In the genomic region with DNA sequence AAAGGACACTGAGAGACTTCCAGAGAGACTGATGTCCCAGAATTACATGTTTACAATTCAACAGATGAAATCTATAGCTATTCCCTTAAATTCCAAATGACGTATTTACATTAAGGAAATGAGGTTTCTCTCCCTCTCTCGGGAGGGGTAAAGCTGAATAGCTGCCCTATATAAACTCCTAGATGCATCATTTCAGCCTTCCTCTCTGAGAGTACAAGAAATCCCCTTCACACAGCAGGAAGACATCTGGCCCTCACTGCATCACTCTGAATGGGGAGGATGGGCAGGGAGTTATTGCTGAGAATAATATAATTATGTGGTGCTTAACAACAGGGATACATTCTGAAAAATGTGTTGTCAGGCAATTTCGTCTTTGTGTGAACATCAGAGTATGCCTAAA, we compare ENCODE assay signal across 19 cellular contexts. TPM values are rescaled to one million over a fixed set of nuclear protein-coding genes. Genes with fewer than 3 reads are reported as not detected.
DNase-seq lines count a peak whose midpoint lies in the region; ATAC-seq, FAIRE-seq and TF ChIP-seq lines count a peak whose summit lies in the region.
"Had no signal": no experiment of that assay in that cellular context is flagged by ENCODE, and none has a peak within 500 bp of the region (broad histone marks: within the 10 kb centered on the region; RNA-seq: fewer than 3 reads in every experiment).

No MANE protein-coding gene starts in this region.

- H3K4me2 ChIP-seq in GM12878 (ENCODE audit: control insufficient read depth, insufficient read depth): no peak overlapping the region; the same call in 1 of the 2 replicates
- no peak overlapping the region for H3K4me2 ChIP-seq in osteoblast (ENCODE audit: insufficient read depth, low read length)

- no TSS peak for BruUV-seq in GM12878 (replicated peaks; lab: Mats Ljungman, UMichigan)

- no peak for FAIRE-seq in GM12878 (lab: Jason Lieb, UNC)

- CTCF ChIA-PET in GM12878 (lab: Yijun Ruan, JAX): interaction anchor here (1.0 kb wide), 1 partner anchor 19 kb away, joined by 3 read pairs; no protein-coding TSS in a partner anchor

- 0% methylated on average over 3 of the region's 3 CpGs for WGBS in GM12878 (ENCODE audit: insufficient coverage, insufficient replicate concordance, low lambda C conversion rate, missing lambda C conversion rate)

- H3K4me3 ChIP-seq in GM12878: no peak overlapping the region
- H3K4me3 ChIP-seq in osteoblast (ENCODE audit: insufficient read depth, low read length): no peak overlapping the region
- H3K4me3 ChIP-seq: esophagus squamous epithelium, stomach had no signal

- H2AFZ ChIP-seq in GM12878 (ENCODE audit: control insufficient read depth, low read depth, low read length): no peak overlapping the region
- no peak overlapping the region for H2AFZ ChIP-seq in osteoblast (ENCODE audit: low read length)

- TF ChIP-seq EP300 in GM12878 (IDR thresholded peaks at IDR 0.05; ENCODE audit: borderline replicate concordance in 1 of 2, control insufficient read depth in 1 of 2, low read depth in 2 of 2, low read length in 2 of 2): 0 out of 4 replicates have a peak, but pooled peaks have one; percentile 27 to 32

- H3K9ac ChIP-seq in GM12878 (ENCODE audit: control insufficient read depth, insufficient read depth, low read length): no peak overlapping the region

- RAD21 ChIA-PET in GM12878 (lab: Charles Lee; ENCODE audit: unreplicated experiment): interaction anchor here (1.3 kb wide), 1 partner anchor 11 kb away, joined by 6 read pairs; a partner anchor contains a TSS

- no peak for TF ChIP-seq POLR2A in GM12878 (IDR thresholded peaks at IDR 0.05; ENCODE audit: low read depth, low read length)

- H3K9me3 ChIP-seq in GM12878 (replicated peaks; ENCODE audit: control insufficient read depth, insufficient read depth, low read length) (no peaks in the 10 kb centered on the region; the same call in 2 of the 3 replicates), osteoblast (ENCODE audit: low read depth, low read length) (no peaks in the 10 kb centered on the region)
- H3K9me3 ChIP-seq: esophagus squamous epithelium, stomach had no signal

- in situ Hi-C loops in GM12878 (cut with MboI): no loop called here

- SMC1A ChIA-PET in GM12878 (lab: Charles Lee; ENCODE audit: uncharacterized antibody, unreplicated experiment): interaction anchor here (0.7 to 8.0 kb wide), 3 partner anchors 10 to 25 kb away, joined by 3 to 56 read pairs (median 3); a partner anchor contains a TSS

- intact Hi-C loops in GM12878 (cut with micrococcal nuclease; ENCODE audit: unreplicated experiment): no loop called here

- H3K79me2 ChIP-seq in GM12878 (ENCODE audit: control insufficient read depth, insufficient read depth, low read length): peaks cover 60% of the 10 kb centered on the region
- peaks cover 60% of the 10 kb centered on the region for H3K79me2 ChIP-seq in osteoblast (ENCODE audit: insufficient read depth, low read length)

- no peak for TF ChIP-seq RAD21 in GM12878 (IDR thresholded peaks at IDR 0.05; ENCODE audit: insufficient read depth, low read depth, low read length)

- peak overlapping the region; percentile 56 for H3K27ac ChIP-seq in GM12878 (ENCODE audit: control insufficient read depth, insufficient read depth)
- H3K27ac ChIP-seq in osteoblast (ENCODE audit: low read depth, low read length): no peak overlapping the region
- H3K27ac ChIP-seq: esophagus squamous epithelium, stomach had no signal

- H3K4me1 ChIP-seq in GM12878 (ENCODE audit: control insufficient read depth, insufficient read depth, low read length) (peaks cover 20% of the 10 kb centered on the region; the same call in 1 of the 2 replicates), osteoblast (ENCODE audit: insufficient read depth, low read length) (no peaks in the 10 kb centered on the region)
- H3K4me1 ChIP-seq: esophagus squamous epithelium had no signal

- H4K20me1 ChIP-seq in GM12878 (ENCODE audit: control insufficient read depth, insufficient read depth): no peaks in the 10 kb centered on the region
- H4K20me1 ChIP-seq in osteoblast (ENCODE audit: insufficient read depth, low read length): peaks cover 7% of the 10 kb centered on the region

- TF ChIP-seq CTCF in GM12878 (IDR thresholded peaks at IDR 0.05 in 2 of 3, conservative IDR thresholded peaks at IDR 0.05 in 1 of 3; ENCODE audit: control insufficient read depth in 2 of 3, extremely low read depth in 1 of 3, insufficient read depth in 1 of 3, low read depth in 3 of 3, low read length in 3 of 3) (no peak), osteoblast (IDR thresholded peaks at IDR 0.05; ENCODE audit: extremely low read depth, low read depth, low read length) (no peak)

- POLR2A ChIA-PET in GM12878 (lab: Charles Lee): no interaction called here

- H3K36me3 ChIP-seq in GM12878 (ENCODE audit: control insufficient read depth in 2 of 2, insufficient read depth in 2 of 2, low read length in 1 of 2) (peaks cover 0 to 3% of the 10 kb centered on the region in 2 experiments; a peak in 1 of 4 replicates), osteoblast (ENCODE audit: insufficient read depth, low read length) (no peaks in the 10 kb centered on the region)

- peak; percentile 90 for ATAC-seq in GM18907 (IDR thresholded peaks at IDR 0.05; ENCODE audit: unreplicated experiment)
- peak; percentile 73 for ATAC-seq in GM21576 (IDR thresholded peaks at IDR 0.05; ENCODE audit: unreplicated experiment)
- peak; percentile 73 for ATAC-seq in HG03097 (IDR thresholded peaks at IDR 0.05; ENCODE audit: low FRiP score, unreplicated experiment)
- ATAC-seq in GM12878: peak; percentile 84
- ATAC-seq: Panc1, T-helper 17 cell had no signal

- no peaks in the 10 kb centered on the region for H3K27me3 ChIP-seq in GM12878 (replicated peaks in 1 of 2; ENCODE audit: control insufficient read depth in 2 of 2, insufficient read depth in 2 of 2, low read length in 1 of 2)
- no peaks in the 10 kb centered on the region for H3K27me3 ChIP-seq in osteoblast (ENCODE audit: insufficient read depth, low read length)
- H3K27me3 ChIP-seq: esophagus squamous epithelium, stomach had no signal

- no peak for DNase-seq in GM12878 (ENCODE audit: low read depth, low spot score)
- DNase-seq in SW 1271 (lab: John Stamatoyannopoulos, UW): no peak
- DNase-seq in osteoblast (ENCODE audit: insufficient read length, low spot score, missing footprints): no peak
- no peak for DNase-seq in NCI-H1048 (lab: John Stamatoyannopoulos, UW)
- DNase-seq in stimulated activated naive CD4-positive, alpha-beta T cell (lab: John Stamatoyannopoulos, UW): no peak
- DNase-seq: activated CD4-positive, alpha-beta memory T cell treated with anti-CD3 and anti-CD28 coated beads for 36 hours; activated naive CD4-positive, alpha-beta T cell treated with Interleukin-2 at 50 U/mL for 16 hours; COR-L47; esophagus squamous epithelium; HFFc6; midbrain; posterior cingulate gyrus; stimulated activated CD4-positive, alpha-beta T cell treated with anti-CD3 and anti-CD28 coated beads, Interleukin-1b, Interleukin-23, amount 100 ng/mL, for 48 hours; stomach; T-helper 17 cell had no signal

TF ChIP-seq in GM12878, 131 proteins besides CTCF, POLR2A, EP300 and RAD21 (continues in another document):
- peak; percentile 76 for TF ChIP-seq TCF12 (IDR thresholded peaks at IDR 0.05; ENCODE audit: low read depth, low read length)
- TF ChIP-seq NFIC (IDR thresholded peaks at IDR 0.05; ENCODE audit: low read depth, low read length): peak; percentile 86; the same call in 1 of the 2 replicates
- TF ChIP-seq, protein P1, sequence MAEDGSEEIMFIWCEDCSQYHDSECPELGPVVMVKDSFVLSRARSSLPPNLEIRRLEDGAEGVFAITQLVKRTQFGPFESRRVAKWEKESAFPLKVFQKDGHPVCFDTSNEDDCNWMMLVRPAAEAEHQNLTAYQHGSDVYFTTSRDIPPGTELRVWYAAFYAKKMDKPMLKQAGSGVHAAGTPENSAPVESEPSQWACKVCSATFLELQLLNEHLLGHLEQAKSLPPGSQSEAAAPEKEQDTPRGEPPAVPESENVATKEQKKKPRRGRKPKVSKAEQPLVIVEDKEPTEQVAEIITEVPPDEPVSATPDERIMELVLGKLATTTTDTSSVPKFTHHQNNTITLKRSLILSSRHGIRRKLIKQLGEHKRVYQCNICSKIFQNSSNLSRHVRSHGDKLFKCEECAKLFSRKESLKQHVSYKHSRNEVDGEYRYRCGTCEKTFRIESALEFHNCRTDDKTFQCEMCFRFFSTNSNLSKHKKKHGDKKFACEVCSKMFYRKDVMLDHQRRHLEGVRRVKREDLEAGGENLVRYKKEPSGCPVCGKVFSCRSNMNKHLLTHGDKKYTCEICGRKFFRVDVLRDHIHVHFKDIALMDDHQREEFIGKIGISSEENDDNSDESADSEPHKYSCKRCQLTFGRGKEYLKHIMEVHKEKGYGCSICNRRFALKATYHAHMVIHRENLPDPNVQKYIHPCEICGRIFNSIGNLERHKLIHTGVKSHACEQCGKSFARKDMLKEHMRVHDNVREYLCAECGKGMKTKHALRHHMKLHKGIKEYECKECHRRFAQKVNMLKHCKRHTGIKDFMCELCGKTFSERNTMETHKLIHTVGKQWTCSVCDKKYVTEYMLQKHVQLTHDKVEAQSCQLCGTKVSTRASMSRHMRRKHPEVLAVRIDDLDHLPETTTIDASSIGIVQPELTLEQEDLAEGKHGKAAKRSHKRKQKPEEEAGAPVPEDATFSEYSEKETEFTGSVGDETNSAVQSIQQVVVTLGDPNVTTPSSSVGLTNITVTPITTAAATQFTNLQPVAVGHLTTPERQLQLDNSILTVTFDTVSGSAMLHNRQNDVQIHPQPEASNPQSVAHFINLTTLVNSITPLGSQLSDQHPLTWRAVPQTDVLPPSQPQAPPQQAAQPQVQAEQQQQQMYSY (CRISPR knock-in tag; IDR thresholded peaks at IDR 0.05): no peak
- TF ChIP-seq JUNB (IDR thresholded peaks at IDR 0.05): peak; percentile 88
- no peak for TF ChIP-seq NRF1 (conservative IDR thresholded peaks at IDR 0.05; ENCODE audit: low read depth, low read length)

RNA-seq across cellular contexts. Expression of a gene that starts 11.0 kb away (rescaled TPM):
- 123 and 142 TPM in 2 replicates for total RNA-seq in GM12878 (2013; cell fraction: nucleolus; rRNA removed)
- 39.4 and 60.4 TPM in 2 replicates for total RNA-seq in GM12878 (2014; rRNA removed)
- 49.9 and 51.9 TPM in 2 replicates for total RNA-seq in GM12878 (2014; rRNA removed; fragmentation: Illumina TruSeq; extraction: Trizol)
- total RNA-seq in GM12878 (2021): 28.1 and 31.1 TPM in 2 replicates
- polyA plus RNA-seq in GM12878 (2011; ENCODE audit: low read depth): 14.6 TPM
- polyA plus RNA-seq in GM12878 (2011; rRNA removed): 87.0 and 133 TPM in 2 replicates
- polyA plus RNA-seq in GM12878 (2011; cell fraction: cytosol; rRNA removed): 26.7 and 27.1 TPM in 2 replicates
- polyA plus RNA-seq in GM12878 (2011; cell fraction: nucleus; rRNA removed): 47.1 and 62.6 TPM in 2 replicates
- 19.0 and 28.5 TPM in 2 replicates for polyA plus RNA-seq in GM12878 (2012)
- polyA plus RNA-seq in GM12878 (2014; fragmentation: Illumina TruSeq; extraction: Trizol): 45.2 and 66.9 TPM in 2 replicates
- polyA plus RNA-seq in GM12878 (2014; fragmentation: Nextera tagmentation; extraction: Ambion mirVana): 10 to 100 TPM; 16.3 to 17.1 TPM
- polyA plus RNA-seq in GM12878 (2014; rRNA removed): 24.6 and 37.8 TPM in 2 replicates
- polyA plus RNA-seq in GM12878 (2016; fragmentation: Nextera tagmentation; extraction: Ambion mirVana): 10 to 100 TPM; 21.1 to 30.1 TPM
- polyA minus RNA-seq in GM12878 (2011; rRNA and poly(A)+ RNA removed): 113 and 177 TPM in 2 replicates
- 26.0 and 28.9 TPM in 2 replicates for polyA minus RNA-seq in GM12878 (2011; cell fraction: cytosol; rRNA and poly(A)+ RNA removed)
- polyA minus RNA-seq in GM12878 (2011; cell fraction: nucleus; rRNA and poly(A)+ RNA removed): 101 and 127 TPM in 2 replicates
- total RNA-seq in osteoblast: 23.5 and 30.1 TPM in 2 replicates
